22 cellular contexts compared by ENCODE assay signal in genomic region chr10:85177767-85178166, GRCh38.
"Had no signal": no experiment of that assay in that cellular context is flagged by ENCODE, and none has a peak within 500 bp of the region (broad histone marks: within the 10 kb centered on the region; RNA-seq: fewer than 3 reads in every experiment).

No MANE protein-coding gene starts in this region.

- H3K36me3 ChIP-seq: esophagus squamous epithelium, gastrocnemius medialis, heart right ventricle, left lung, lower lobe of right lung had no signal

- H3K4me1 ChIP-seq: esophagus squamous epithelium, gastrocnemius medialis, heart right ventricle, left lung, lower lobe of right lung had no signal

- H3K9me3 ChIP-seq: esophagus squamous epithelium, gastrocnemius medialis, heart right ventricle, left lung, lower lobe of right lung, mucosa of descending colon had no signal

- H3K27ac ChIP-seq: epithelial cell of prostate, esophagus squamous epithelium, gastrocnemius medialis, heart right ventricle, left lung, lower lobe of right lung had no signal

- H3K4me3 ChIP-seq: esophagus squamous epithelium, gastrocnemius medialis, heart right ventricle, left lung, lower lobe of right lung, mucosa of descending colon had no signal

- H3K27me3 ChIP-seq: esophagus squamous epithelium, gastrocnemius medialis, heart right ventricle, left lung had no signal

- DNase-seq: cortex of kidney; effector CD8-positive, alpha-beta T cell; effector memory CD8-positive, alpha-beta T cell; endodermal cell; erythroblast; esophagus squamous epithelium; foreskin fibroblast; foreskin melanocyte; gastrocnemius medialis; glutamatergic neuron; head of caudate nucleus; heart right ventricle; hippocampal formation; left cardiac atrium; left lung; left ventricle myocardium superior; lower lobe of right lung; mesenchymal stem cell; mucosa of descending colon; naive B cell; naive thymus-derived CD8-positive, alpha-beta T cell had no signal
